In genomic region chr3:36943601-36944000, GRCh38 we compare ENCODE assay signal across 8 cellular contexts. TPM values are rescaled to one million over a fixed set of nuclear protein-coding genes. Genes with fewer than 3 reads are reported as not detected.
DNase-seq lines count a peak whose midpoint lies in the region; ATAC-seq and TF ChIP-seq lines count a peak whose summit lies in the region.

No MANE protein-coding gene starts in this region.

- H3K27ac ChIP-seq in right atrium auricular region (peak overlapping the region; percentile 70 to 76), uterus (peak overlapping the region; percentile 80 to 86)

- no peak for TF ChIP-seq POLR2A in uterus (IDR thresholded peaks at IDR 0.05)

- ATAC-seq in Right ventricle myocardium inferior, result no peak

- H3K27me3 Mint-ChIP-seq in brain (peaks cover 52% of the 10 kb centered on the region), mesothelial cell of epicardium (ENCODE audit: low read depth) (peaks cover 3% of the 10 kb centered on the region)

- H3K4me3 ChIP-seq in right atrium auricular region, result peak overlapping the region; percentile 71 to 79
- peak overlapping the region; percentile 60 to 68 for H3K4me3 ChIP-seq in uterus

- H3K36me3 Mint-ChIP-seq in brain (peaks cover 28% of the 10 kb centered on the region), mesothelial cell of epicardium (peaks cover 18% of the 10 kb centered on the region)

- peaks cover 8% of the 10 kb centered on the region for H3K4me1 Mint-ChIP-seq in brain
- peaks cover 30% of the 10 kb centered on the region for H3K4me1 Mint-ChIP-seq in mesothelial cell of epicardium

- H3K27ac Mint-ChIP-seq in brain, result peak overlapping the region in 1 of 5 experiments; percentile 86
- H3K27ac Mint-ChIP-seq in mesothelial cell of epicardium, result peak overlapping the region; percentile 96

- in situ Hi-C loops in GM13976 (cut with MboI; ENCODE audit: low sequenced_read_pairs, unreplicated experiment), result no loop called here

- no peaks in the 10 kb centered on the region for H3K36me3 ChIP-seq in right atrium auricular region
- no peaks in the 10 kb centered on the region for H3K36me3 ChIP-seq in uterus

- DNase-seq in right atrium auricular region (ENCODE audit: low spot score) (no peak), Right ventricle myocardium inferior (ENCODE audit: missing footprints) (no peak), mesothelial cell of epicardium (ENCODE audit: low spot score in 2 of 2, unreplicated experiment in 2 of 2) (no peak), uterus (no peak), GM13976 (ENCODE audit: low spot score) (no peak), posterior cingulate gyrus (no peak)
- DNase-seq in activated CD4-positive, alpha-beta T cell treated with anti-CD3 and anti-CD28 coated beads, Interleukin-2, amount 50 U/mL, for 4 hours, result no peak

- H3K27me3 ChIP-seq in right atrium auricular region (no peaks in the 10 kb centered on the region), uterus (no peaks in the 10 kb centered on the region)

- H3K4me3 Mint-ChIP-seq in brain (peak overlapping the region; percentile 63 to 86 (median 72)), mesothelial cell of epicardium (peak overlapping the region; percentile 82)

- H3K4me1 ChIP-seq in right atrium auricular region (peaks cover 0 to 14% of the 10 kb centered on the region in 2 donors), uterus (no peaks in the 10 kb centered on the region)

- intact Hi-C loops in Right ventricle myocardium inferior (cut with DNase I), result no loop called here
- intact Hi-C loops in uterus (cut with DNase I; ENCODE audit: low total_unique reads), result no loop called here
- intact Hi-C loops in posterior cingulate gyrus (cut with DNase I), result no loop called here

- H3K9me3 Mint-ChIP-seq in brain (peaks cover 28 to 46% (median 33%) of the 10 kb centered on the region in 5 experiments), mesothelial cell of epicardium (peaks cover 19% of the 10 kb centered on the region)

- peaks cover 0 to 12% of the 10 kb centered on the region in 2 donors for H3K9me3 ChIP-seq in right atrium auricular region
- no peaks in the 10 kb centered on the region for H3K9me3 ChIP-seq in uterus

- no peak for TF ChIP-seq CTCF in right atrium auricular region (IDR thresholded peaks at IDR 0.05)
- no peak for TF ChIP-seq CTCF in brain (conservative IDR thresholded peaks at IDR 0.05)
- no peak for TF ChIP-seq CTCF in mesothelial cell of epicardium (IDR thresholded peaks at IDR 0.05; ENCODE audit: unreplicated experiment)
- no peak for TF ChIP-seq CTCF in uterus (IDR thresholded peaks at IDR 0.05)
- TF ChIP-seq CTCF in GM13976 (IDR thresholded peaks at IDR 0.05; ENCODE audit: borderline replicate concordance, control extremely low read depth, extremely low read depth, insufficient read depth, missing control alignments), result no peak

RNA-seq across cellular contexts. Expression of gene TRANK1, which starts 1.3 kb away (rescaled TPM):
- total RNA-seq in right atrium auricular region, result 10 to 100 TPM in 1 of 2 donors, 1 to 10 TPM in 1; 5.7 to 10.3 TPM
- total RNA-seq in Right ventricle myocardium inferior, result 5.7 TPM
- polyA plus RNA-seq in brain (ENCODE audit: insufficient read depth, low read depth, low replicate concordance), result 3.5 TPM
- 68.3 to 80.4 TPM (median 76.8 TPM) in 3 replicates for total RNA-seq in mesothelial cell of epicardium
- total RNA-seq in uterus, result 10 to 100 TPM; 10.6 to 52.1 (median 21.6) TPM

RNA-seq across cellular contexts. Expression of gene EPM2AIP1, which starts 49.3 kb away (rescaled TPM):
- 10 to 100 TPM; 10.3 TPM for total RNA-seq in right atrium auricular region
- total RNA-seq in Right ventricle myocardium inferior, result 19.8 TPM
- 8.7 TPM for polyA plus RNA-seq in brain (ENCODE audit: insufficient read depth, low read depth, low replicate concordance)
- total RNA-seq in mesothelial cell of epicardium, result 37.3 to 40.2 TPM (median 39.4 TPM) in 3 replicates
- 10 to 100 TPM; 12.3 to 57.0 (median 26.0) TPM for total RNA-seq in uterus

RNA-seq across cellular contexts. Expression of gene MLH1, which starts 49.7 kb away (rescaled TPM):
- total RNA-seq in right atrium auricular region (10 to 100 TPM; 36.0 to 37.8 TPM), Right ventricle myocardium inferior (49.3 TPM), mesothelial cell of epicardium (36.3 to 38.3 TPM (median 37.1 TPM) in 3 replicates), uterus (10 to 100 TPM in 3 of 4 donors, 1 to 10 TPM in 1; 5.9 to 64.3 (median 24.4) TPM)
- 17.8 TPM for polyA plus RNA-seq in brain (ENCODE audit: insufficient read depth, low read depth, low replicate concordance)
